ENCODE assay signal across 8 cellular contexts in genomic region chr12:57842342-57843294, GRCh38. TPM values are rescaled to one million over a fixed set of nuclear protein-coding genes. Genes with fewer than 3 reads are reported as not detected.
A peak's percentile ranks its signal among the peaks of the same experiment; 100 is the strongest.
DNase-seq lines count a peak whose midpoint lies in the region; ATAC-seq, FAIRE-seq and TF ChIP-seq lines count a peak whose summit lies in the region.

No MANE protein-coding gene starts in this region.

- peak; percentile 51 for DNase-seq in A673 (ENCODE audit: low spot score)
- no peak for DNase-seq in GM12878 (ENCODE audit: low read depth, low spot score)
- DNase-seq in OCI-M2 (lab: John Stamatoyannopoulos, UW; ENCODE audit: unreplicated experiment): no peak
- no peak for DNase-seq in GM03348 (ENCODE audit: low spot score)
- no peak for DNase-seq in SIG-M5 treated with dmso at 0.1 percent for 504 hours (lab: John Stamatoyannopoulos, UW; ENCODE audit: unreplicated experiment)
- DNase-seq in hippocampal formation (lab: John Stamatoyannopoulos, UW): no peak

- H3K4me3 ChIP-seq in A673 (ENCODE audit: low read depth, low read length, poor library complexity, severe bottlenecking): peak overlapping the region; percentile 19
- H3K4me3 ChIP-seq in GM12878: peak overlapping the region; percentile 99
- peak overlapping the region; percentile 6 to 82 for H3K4me3 ChIP-seq in muscle layer of duodenum (ENCODE audit: low read depth in 1 of 2, low read length in 2 of 2)

- H2AFZ ChIP-seq in GM12878 (ENCODE audit: control insufficient read depth, low read depth, low read length): no peak overlapping the region

- SMC1A ChIA-PET in GM12878 (lab: Charles Lee; ENCODE audit: uncharacterized antibody, unreplicated experiment): interaction anchor here (0.6 to 17.6 kb wide), 14 partner anchors 9 to 99 kb away, joined by 3 to 416 read pairs (median 4); partner anchors contain the start of gene ATP23

- TF ChIP-seq EP300 in GM12878 (IDR thresholded peaks at IDR 0.05; ENCODE audit: borderline replicate concordance in 1 of 2, control insufficient read depth in 1 of 2, low read depth in 2 of 2, low read length in 2 of 2): no peak

- no peak for ATAC-seq in GM12878

- no peak for TF ChIP-seq RAD21 in GM12878 (IDR thresholded peaks at IDR 0.05; ENCODE audit: insufficient read depth, low read depth, low read length)

- no peak for TF ChIP-seq CTCF in A673 (conservative IDR thresholded peaks at IDR 0.05; ENCODE audit: low read depth, low read length)
- TF ChIP-seq CTCF in GM12878 (IDR thresholded peaks at IDR 0.05 in 2 of 3, conservative IDR thresholded peaks at IDR 0.05 in 1 of 3; ENCODE audit: control insufficient read depth in 2 of 3, extremely low read depth in 1 of 3, insufficient read depth in 1 of 3, low read depth in 3 of 3, low read length in 3 of 3): no peak

- peak overlapping the region; percentile 31 to 92 (median 81) for H3K27ac Mint-ChIP-seq in IgD-negative memory B cell

- no peaks in the 10 kb centered on the region for H3K9me3 Mint-ChIP-seq in IgD-negative memory B cell

- in situ Hi-C loops in GM12878 (cut with MboI): no loop called here

- BruUV-seq in A673 (replicated peaks; lab: Mats Ljungman, UMichigan) (no TSS peak), GM12878 (replicated peaks; lab: Mats Ljungman, UMichigan) (no TSS peak)

- H3K27ac ChIP-seq in A673 (ENCODE audit: low read depth, low read length, poor library complexity, severe bottlenecking) (peak overlapping the region; percentile 98), GM12878 (ENCODE audit: control insufficient read depth, insufficient read depth) (peak overlapping the region; percentile 90), muscle layer of duodenum (ENCODE audit: low read length) (peak overlapping the region; percentile 12)

- TF ChIP-seq POLR2A in GM12878 (IDR thresholded peaks at IDR 0.05; ENCODE audit: low read depth, low read length): no peak

- WGBS in GM12878 (ENCODE audit: insufficient coverage, insufficient replicate concordance, low lambda C conversion rate, missing lambda C conversion rate): 38% methylated on average over 14 of the region's 14 CpGs

- H3K36me3 Mint-ChIP-seq in IgD-negative memory B cell: peaks cover 1% of the 10 kb centered on the region

- no peaks in the 10 kb centered on the region for H3K27me3 Mint-ChIP-seq in IgD-negative memory B cell

- H3K4me1 ChIP-seq in A673 (ENCODE audit: insufficient read depth, low read length, poor library complexity, severe bottlenecking) (peaks cover 71% of the 10 kb centered on the region), GM12878 (ENCODE audit: control insufficient read depth, insufficient read depth, low read length) (peaks cover 55% of the 10 kb centered on the region), muscle layer of duodenum (ENCODE audit: control insufficient read depth in 1 of 2, insufficient read depth in 2 of 2, low read length in 2 of 2) (peaks cover 56 to 64% of the 10 kb centered on the region in 2 donors)

- peak overlapping the region; percentile 84 to 96 (median 86) for H3K4me3 Mint-ChIP-seq in IgD-negative memory B cell

- H3K9me3 ChIP-seq in A673 (ENCODE audit: low read depth, low read length, poor library complexity, severe bottlenecking) (no peaks in the 10 kb centered on the region), GM12878 (replicated peaks; ENCODE audit: control insufficient read depth, insufficient read depth, low read length) (no peaks in the 10 kb centered on the region), muscle layer of duodenum (ENCODE audit: control insufficient read depth in 1 of 2, low read length in 2 of 2) (no peaks in the 10 kb centered on the region)

- POLR2A ChIA-PET in A673 (lab: Charles Lee; ENCODE audit: low non-redundant PET): no interaction called here
- POLR2A ChIA-PET in GM12878 (lab: Charles Lee): interaction anchor here (0.6 to 3.1 kb wide), 7 partner anchors 8 to 1215 kb away, joined by 3 to 24 read pairs (median 3); partner anchors contain the start of gene ATP23

- RAD21 ChIA-PET in GM12878 (lab: Charles Lee; ENCODE audit: unreplicated experiment): interaction anchor here (0.7 to 9.2 kb wide), 9 partner anchors 8 to 101 kb away, joined by 3 to 110 read pairs (median 4); partner anchors contain the start of gene CDK4

- H3K4me1 Mint-ChIP-seq in IgD-negative memory B cell: peaks cover 59 to 70% (median 67%) of the 10 kb centered on the region in 3 donors

- H3K27me3 ChIP-seq in A673 (replicated peaks; ENCODE audit: insufficient read depth, low read depth, low read length, poor library complexity) (no peaks in the 10 kb centered on the region), GM12878 (replicated peaks in 1 of 2; ENCODE audit: control insufficient read depth in 2 of 2, insufficient read depth in 2 of 2, low read length in 1 of 2) (no peaks in the 10 kb centered on the region), muscle layer of duodenum (ENCODE audit: low read depth, low read length) (no peaks in the 10 kb centered on the region)

- H3K4me2 ChIP-seq in GM12878 (ENCODE audit: control insufficient read depth, insufficient read depth): peak overlapping the region; percentile 93

- no peaks in the 10 kb centered on the region for H3K36me3 ChIP-seq in A673 (ENCODE audit: insufficient read depth, low read length, poor library complexity, severe bottlenecking)
- H3K36me3 ChIP-seq in GM12878 (ENCODE audit: control insufficient read depth in 2 of 2, insufficient read depth in 2 of 2, low read length in 1 of 2): no peaks in the 10 kb centered on the region
- H3K36me3 ChIP-seq in muscle layer of duodenum (ENCODE audit: control insufficient read depth in 1 of 2, insufficient read depth in 2 of 2, low read length in 2 of 2): peaks cover 0 to 14% of the 10 kb centered on the region in 2 donors

- peaks cover 8% of the 10 kb centered on the region for H4K20me1 ChIP-seq in GM12878 (ENCODE audit: control insufficient read depth, insufficient read depth)

- H3K79me2 ChIP-seq in GM12878 (ENCODE audit: control insufficient read depth, insufficient read depth, low read length): peaks cover 85% of the 10 kb centered on the region

- peak overlapping the region; percentile 36 for H3K9ac ChIP-seq in GM12878 (ENCODE audit: control insufficient read depth, insufficient read depth, low read length)

- CTCF ChIA-PET in A673 (lab: Charles Lee) (no interaction called here), GM12878 (lab: Yijun Ruan, JAX) (interaction anchor here (0.8 to 3.7 kb wide), 12 partner anchors 10 to 99 kb away, joined by 3 to 28 read pairs (median 6); partner anchors contain the start of gene ATP23)

- intact Hi-C loops in A673 (cut with micrococcal nuclease; ENCODE audit: unreplicated experiment) (no loop called here), GM12878 (cut with micrococcal nuclease; ENCODE audit: unreplicated experiment) (no loop called here)

- FAIRE-seq in GM12878 (lab: Jason Lieb, UNC): no peak

TF ChIP-seq in GM12878, 131 proteins besides CTCF, POLR2A, EP300 and RAD21:
- TF ChIP-seq MTA3 (IDR thresholded peaks at IDR 0.05; ENCODE audit: borderline replicate concordance, low read length) (0 out of 2 replicates have a peak, but pooled peaks have one; percentile 43), BHLHE40 (IDR thresholded peaks at IDR 0.05; ENCODE audit: borderline replicate concordance in 1 of 2, low read depth in 2 of 2, low read length in 1 of 2) (no peak)
TF ChIP-seq in GM12878: peak in this region for 1.

RNA-seq across cellular contexts. Expression of gene CTDSP2, which starts 3.9 kb away (rescaled TPM):
- total RNA-seq in A673 (2021): 115 and 132 TPM in 2 replicates
- polyA plus RNA-seq in IgD-negative memory B cell: 44.6 TPM
- 60.6 and 61.3 TPM in 2 replicates for total RNA-seq in GM12878 (2013; cell fraction: nucleolus; rRNA removed)
- total RNA-seq in GM12878 (2014; rRNA removed): 65.8 and 73.1 TPM in 2 replicates
- total RNA-seq in GM12878 (2014; rRNA removed; fragmentation: Illumina TruSeq; extraction: Trizol): 42.5 and 44.9 TPM in 2 replicates
- total RNA-seq in GM12878 (2021): 98.2 and 99.5 TPM in 2 replicates
- 43.7 TPM for polyA plus RNA-seq in GM12878 (2011; ENCODE audit: low read depth)
- 55.8 and 82.2 TPM in 2 replicates for polyA plus RNA-seq in GM12878 (2011; rRNA removed)
- polyA plus RNA-seq in GM12878 (2011; cell fraction: cytosol; rRNA removed): 107 and 130 TPM in 2 replicates
- 96.3 and 105 TPM in 2 replicates for polyA plus RNA-seq in GM12878 (2011; cell fraction: nucleus; rRNA removed)
- 55.5 and 61.5 TPM in 2 replicates for polyA plus RNA-seq in GM12878 (2012)
- polyA plus RNA-seq in GM12878 (2014; fragmentation: Illumina TruSeq; extraction: Trizol): 60.8 and 79.9 TPM in 2 replicates
- 10 to 100 TPM; 17.3 to 19.0 TPM for polyA plus RNA-seq in GM12878 (2014; fragmentation: Nextera tagmentation; extraction: Ambion mirVana)
- polyA plus RNA-seq in GM12878 (2014; rRNA removed): 72.6 and 76.7 TPM in 2 replicates
- polyA plus RNA-seq in GM12878 (2016; fragmentation: Nextera tagmentation; extraction: Ambion mirVana): 10 to 100 TPM; 33.0 to 40.7 TPM
- 87.3 and 116 TPM in 2 replicates for polyA minus RNA-seq in GM12878 (2011; rRNA and poly(A)+ RNA removed)
- 35.7 and 38.5 TPM in 2 replicates for polyA minus RNA-seq in GM12878 (2011; cell fraction: cytosol; rRNA and poly(A)+ RNA removed)
- 43.9 and 46.0 TPM in 2 replicates for polyA minus RNA-seq in GM12878 (2011; cell fraction: nucleus; rRNA and poly(A)+ RNA removed)

RNA-seq across cellular contexts. Expression of gene AVIL, which starts 24.1 kb away (rescaled TPM):
- total RNA-seq in A673 (2021) (4.4 and 5.4 TPM in 2 replicates), GM12878 (2014; rRNA removed) (0.71 and 0.79 TPM in 2 replicates), GM12878 (2014; rRNA removed; fragmentation: Illumina TruSeq; extraction: Trizol) (0.85 and 0.97 TPM in 2 replicates), GM12878 (2021) (0.48 and 1.1 TPM in 2 replicates)
- polyA plus RNA-seq in IgD-negative memory B cell (0.19 TPM), GM12878 (2011; rRNA removed) (0.42 and 0.49 TPM in 2 replicates), GM12878 (2014; fragmentation: Illumina TruSeq; extraction: Trizol) (0.93 and 1.5 TPM in 2 replicates), GM12878 (2014; fragmentation: Nextera tagmentation; extraction: Ambion mirVana) (under 1 TPM; 0.53 to 0.68 TPM), GM12878 (2014; rRNA removed) (0.76 and 1.5 TPM in 2 replicates), GM12878 (2016; fragmentation: Nextera tagmentation; extraction: Ambion mirVana) (under 1 TPM; 0.83 to 0.84 TPM)
- 1.3 and 1.6 TPM in 2 replicates for total RNA-seq in GM12878 (2013; cell fraction: nucleolus; rRNA removed)
- 0.30 TPM for polyA plus RNA-seq in GM12878 (2011; ENCODE audit: low read depth)
- 0.13 and 0.18 TPM in 2 replicates for polyA plus RNA-seq in GM12878 (2011; cell fraction: cytosol; rRNA removed)
- 1.7 and 1.9 TPM in 2 replicates for polyA plus RNA-seq in GM12878 (2011; cell fraction: nucleus; rRNA removed)
- polyA plus RNA-seq in GM12878 (2012): 0.73 and 0.87 TPM in 2 replicates
- polyA minus RNA-seq in GM12878 (2011; rRNA and poly(A)+ RNA removed): 0.66 and 0.77 TPM in 2 replicates
- not detected in 2 replicates for polyA minus RNA-seq in GM12878 (2011; cell fraction: cytosol; rRNA and poly(A)+ RNA removed)
- polyA minus RNA-seq in GM12878 (2011; cell fraction: nucleus; rRNA and poly(A)+ RNA removed): 0.48 TPM in 1 of 2 replicates, not detected in the other

Comparison
In these comparisons a context has a peak if more than half of its experiments do, and no peak if none do; other contexts are left out.
1. H3K27ac ChIP-seq: peak in every context shown above with its lines; median percentile 98 in A673; 90 in GM12878; 12 in muscle layer of duodenum.
2. H3K4me3 ChIP-seq: peak in every context shown above with its lines; median percentile 99 in GM12878; 44 in muscle layer of duodenum; 19 in A673.